Comparison of ENCODE assay signal across 1 cellular context in genomic region chr4:112130903-112131302, GRCh38.
TF ChIP-seq lines count a peak whose summit lies in the region.

No MANE protein-coding gene starts in this region.

TF ChIP-seq in GM23338, 12 proteins besides CTCF, POLR2A, EP300 and RAD21 (continued from another document):
- 0 out of 2 replicates have a peak, but pooled peaks have one; percentile 7 for TF ChIP-seq ZNF462 (CRISPR knock-in tag; IDR thresholded peaks at IDR 0.05)
